In genomic region chr9:39232123-39232991, GRCh38 we compare ENCODE assay signal across 2 cellular contexts. TPM values are rescaled to one million over a fixed set of nuclear protein-coding genes. Genes with fewer than 3 reads are reported as not detected.
"Had no signal": no experiment of that assay in that cellular context is flagged by ENCODE, and none has a peak within 500 bp of the region (broad histone marks: within the 10 kb centered on the region; RNA-seq: fewer than 3 reads in every experiment).

No MANE protein-coding gene starts in this region.

RNA-seq across cellular contexts. Expression of gene CNTNAP3, which starts 55.6 kb away (rescaled TPM):
- total RNA-seq: GM23248, HT-29 had no signal
- polyA plus RNA-seq: GM23248 had no signal
